In the genomic region with DNA sequence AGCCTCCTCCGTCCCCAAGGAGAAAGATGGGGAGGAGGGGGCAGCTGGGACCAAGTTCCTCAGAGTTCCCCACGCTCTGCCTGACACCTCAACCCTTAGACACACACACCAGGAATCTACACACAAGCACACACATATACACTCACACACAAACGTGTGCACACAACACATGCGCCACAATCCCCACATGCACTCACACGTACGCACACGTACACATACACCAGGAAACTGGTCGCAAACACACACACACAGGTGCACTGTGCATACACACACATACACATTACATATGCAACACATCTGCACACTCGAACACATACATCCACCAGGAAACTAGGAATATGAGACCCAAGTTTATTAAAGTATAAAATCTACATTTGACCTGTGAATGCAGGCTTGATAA, we compare ENCODE assay signal across 22 cellular contexts. TPM values are rescaled to one million over a fixed set of nuclear protein-coding genes. Genes with fewer than 3 reads are reported as not detected.
DNase-seq lines count a peak whose midpoint lies in the region; ATAC-seq and TF ChIP-seq lines count a peak whose summit lies in the region.
"Had no signal": no experiment of that assay in that cellular context is flagged by ENCODE, and none has a peak within 500 bp of the region (broad histone marks: within the 10 kb centered on the region; RNA-seq: fewer than 3 reads in every experiment).

No MANE protein-coding gene starts in this region.

- no peak for TF ChIP-seq CTCF in heart right ventricle (IDR thresholded peaks at IDR 0.05)
- TF ChIP-seq CTCF in nephron progenitor cell (IDR thresholded peaks at IDR 0.05), result no peak
- TF ChIP-seq CTCF in type B pancreatic cell (conservative IDR thresholded peaks at IDR 0.05), result no peak
- TF ChIP-seq CTCF in MCF 10A (IDR thresholded peaks at IDR 0.05; ENCODE audit: unreplicated experiment), result no peak

- ATAC-seq in heart right ventricle, result no peak
- ATAC-seq: stimulated activated naive CD8-positive, alpha-beta T cell treated with anti-CD3 and anti-CD28 coated beads, Interleukin-15, amount 100 ng/mL, for 72 hours had no signal

- peaks cover 7% of the 10 kb centered on the region for H3K27me3 Mint-ChIP-seq in dendritic cell treated with granulocyte-macrophage colony-stimulating factor and Interleukin-4, amounts not matched to agents 40 ng/mL and 50 ng/mL, for 4 days
- H3K27me3 Mint-ChIP-seq in nephron progenitor cell (ENCODE audit: low read depth, poor library complexity) (no peaks in the 10 kb centered on the region), type B pancreatic cell (peaks cover 11% of the 10 kb centered on the region), MCF 10A (ENCODE audit: insufficient read depth, unreplicated experiment) (peaks cover 2% of the 10 kb centered on the region)

- 79 to 83% methylated on average over 9 of the region's 9 CpGs for WGBS in heart right ventricle, 2 donors

- POLR2A ChIA-PET in MCF 10A (lab: Yijun Ruan, JAX), result no interaction called here

- DNase-seq in cardiac septum (ENCODE audit: low spot score) (peak; percentile 36), heart right ventricle (no peak), nephron progenitor cell (no peak), type B pancreatic cell (ENCODE audit: extremely low spot score, unreplicated experiment) (no peak), MCF 10A (ENCODE audit: unreplicated experiment) (no peak), activated gamma-delta T cell (lab: John Stamatoyannopoulos, UW) (no peak), RKO (ENCODE audit: low spot score) (no peak)
- DNase-seq: 8988T; activated CD8-positive, alpha-beta memory T cell treated with anti-CD3 and anti-CD28 coated beads for 24 hours; activated naive CD4-positive, alpha-beta T cell; activated T-cell treated with anti-CD3 and anti-CD28 coated beads, Interleukin-2, amount 50 U/mL, for 1 hour; AML-193; amniotic stem cell; cortex of kidney; DND-41; naive B cell; stimulated activated naive CD8-positive, alpha-beta T cell treated with anti-CD3 and anti-CD28 coated beads, Interleukin-15, amount 100 ng/mL, for 72 hours; trophoblast cell had no signal

- no peaks in the 10 kb centered on the region for H3K36me3 ChIP-seq in heart right ventricle
- H3K36me3 ChIP-seq: breast epithelium had no signal

- peaks cover 0 to 31% (median 0%) of the 10 kb centered on the region in 7 donors for H3K27me3 ChIP-seq in heart right ventricle
- H3K27me3 ChIP-seq: breast epithelium had no signal

- peaks cover 2 to 49% (median 17%) of the 10 kb centered on the region in 9 donors for H3K4me1 ChIP-seq in heart right ventricle

- H3K4me1 Mint-ChIP-seq in dendritic cell treated with granulocyte-macrophage colony-stimulating factor and Interleukin-4, amounts not matched to agents 40 ng/mL and 50 ng/mL, for 4 days (ENCODE audit: low read depth), result peaks cover 37% of the 10 kb centered on the region
- no peaks in the 10 kb centered on the region for H3K4me1 Mint-ChIP-seq in nephron progenitor cell
- H3K4me1 Mint-ChIP-seq in type B pancreatic cell (ENCODE audit: unreplicated experiment), result peaks cover 74% of the 10 kb centered on the region
- no peaks in the 10 kb centered on the region for H3K4me1 Mint-ChIP-seq in MCF 10A (ENCODE audit: insufficient read depth, unreplicated experiment)
- H3K4me1 Mint-ChIP-seq: stimulated activated naive CD8-positive, alpha-beta T cell treated with anti-CD3 and anti-CD28 coated beads, Interleukin-15, amount 100 ng/mL, for 72 hours had no signal

- no TSS peak for BruUV-seq in MCF 10A (replicated peaks; lab: Mats Ljungman, UMichigan)

- no peak overlapping the region for H3K27ac ChIP-seq in heart right ventricle
- H3K27ac ChIP-seq: KMS-11 had no signal

- no peak overlapping the region for H3K4me3 ChIP-seq in heart right ventricle
- H3K4me3 ChIP-seq: breast epithelium had no signal

- H3K4me3 Mint-ChIP-seq in dendritic cell treated with granulocyte-macrophage colony-stimulating factor and Interleukin-4, amounts not matched to agents 40 ng/mL and 50 ng/mL, for 4 days, result no peak overlapping the region
- H3K4me3 Mint-ChIP-seq in nephron progenitor cell (peak overlapping the region; percentile 54), type B pancreatic cell (peak overlapping the region; percentile 37), MCF 10A (ENCODE audit: unreplicated experiment) (no peak overlapping the region)
- H3K4me3 Mint-ChIP-seq: naive B cell; stimulated activated naive CD8-positive, alpha-beta T cell treated with anti-CD3 and anti-CD28 coated beads, Interleukin-15, amount 100 ng/mL, for 72 hours had no signal

- no peaks in the 10 kb centered on the region for H3K36me3 Mint-ChIP-seq in dendritic cell treated with granulocyte-macrophage colony-stimulating factor and Interleukin-4, amounts not matched to agents 40 ng/mL and 50 ng/mL, for 4 days (ENCODE audit: low read depth)
- H3K36me3 Mint-ChIP-seq in nephron progenitor cell (ENCODE audit: low read depth) (no peaks in the 10 kb centered on the region), type B pancreatic cell (peaks cover 4% of the 10 kb centered on the region), MCF 10A (ENCODE audit: insufficient read depth, unreplicated experiment) (no peaks in the 10 kb centered on the region)
- H3K36me3 Mint-ChIP-seq: naive B cell had no signal

- intact Hi-C loops in cardiac septum (cut with DNase I), result no loop called here
- intact Hi-C loops in heart right ventricle (cut with DNase I), result no loop called here
- intact Hi-C loops in dendritic cell treated with granulocyte-macrophage colony-stimulating factor and Interleukin-4, amounts not matched to agents 40 ng/mL and 50 ng/mL, for 4 days (cut with micrococcal nuclease), result loop anchor here (10.0 kb wide), 2 partner anchors 55 to 125 kb away; no protein-coding TSS in a partner anchor
- intact Hi-C loops in MCF 10A (cut with micrococcal nuclease), result no loop called here

- H3K9me3 ChIP-seq in heart right ventricle, result no peaks in the 10 kb centered on the region
- H3K9me3 ChIP-seq: breast epithelium had no signal

- H3K9me3 Mint-ChIP-seq in dendritic cell treated with granulocyte-macrophage colony-stimulating factor and Interleukin-4, amounts not matched to agents 40 ng/mL and 50 ng/mL, for 4 days, result no peaks in the 10 kb centered on the region
- no peaks in the 10 kb centered on the region for H3K9me3 Mint-ChIP-seq in nephron progenitor cell
- H3K9me3 Mint-ChIP-seq in type B pancreatic cell, result no peaks in the 10 kb centered on the region
- no peaks in the 10 kb centered on the region for H3K9me3 Mint-ChIP-seq in MCF 10A (ENCODE audit: unreplicated experiment)
- H3K9me3 Mint-ChIP-seq: naive B cell; stimulated activated naive CD8-positive, alpha-beta T cell treated with anti-CD3 and anti-CD28 coated beads, Interleukin-15, amount 100 ng/mL, for 72 hours had no signal

- CTCF ChIA-PET in MCF 10A (lab: Yijun Ruan, JAX), result interaction anchor here (0.8 to 1.2 kb wide), 2 partner anchors 9 to 141 kb away, joined by 3 read pairs; no protein-coding TSS in a partner anchor

- H3K27ac Mint-ChIP-seq in dendritic cell treated with granulocyte-macrophage colony-stimulating factor and Interleukin-4, amounts not matched to agents 40 ng/mL and 50 ng/mL, for 4 days, result peak overlapping the region; percentile 7
- H3K27ac Mint-ChIP-seq in nephron progenitor cell (peak overlapping the region; percentile 92), type B pancreatic cell (no peak overlapping the region), MCF 10A (ENCODE audit: low read depth, unreplicated experiment) (no peak overlapping the region)
- H3K27ac Mint-ChIP-seq: naive B cell; stimulated activated naive CD8-positive, alpha-beta T cell treated with anti-CD3 and anti-CD28 coated beads, Interleukin-15, amount 100 ng/mL, for 72 hours had no signal

RNA-seq across cellular contexts. Expression of gene ROR2, which starts 50.4 kb away (rescaled TPM):
- total RNA-seq in cardiac septum (0.65 TPM), heart right ventricle (1 to 10 TPM in 1 of 10 donors, under 1 TPM in 9; 0.11 to 1.4 (median 0.43) TPM), type B pancreatic cell (ENCODE audit: low replicate concordance) (7.4 and 48.9 TPM in 2 replicates), MCF 10A (2022) (0.10 and 0.84 TPM in 2 replicates)
- polyA plus RNA-seq in heart right ventricle, result under 1 TPM; 0.44 to 0.49 TPM
- total RNA-seq: HT-29 had no signal

Comparison
In these comparisons a context has a peak if more than half of its experiments do, and no peak if none do; other contexts are left out.
1. H3K27ac Mint-ChIP-seq: peak in dendritic cell treated with granulocyte-macrophage colony-stimulating factor and Interleukin-4, amounts not matched to agents 40 ng/mL and 50 ng/mL, for 4 days (single experiment) and nephron progenitor cell (single experiment); none in type B pancreatic cell (single experiment) and MCF 10A (single experiment).
2. H3K4me3 Mint-ChIP-seq: peak in nephron progenitor cell (single experiment) and type B pancreatic cell (single experiment); none in dendritic cell treated with granulocyte-macrophage colony-stimulating factor and Interleukin-4, amounts not matched to agents 40 ng/mL and 50 ng/mL, for 4 days (single experiment) and MCF 10A (single experiment).